42 cellular contexts compared by ENCODE assay signal in genomic region chr1:44733784-44734183, GRCh38. TPM values are rescaled to one million over a fixed set of nuclear protein-coding genes. Genes with fewer than 3 reads are reported as not detected.
A peak's percentile ranks its signal among the peaks of the same experiment; 100 is the strongest.
DNase-seq lines count a peak whose midpoint lies in the region; ATAC-seq and TF ChIP-seq lines count a peak whose summit lies in the region.
"Had no signal": no experiment of that assay in that cellular context is flagged by ENCODE, and none has a peak within 500 bp of the region (broad histone marks: within the 10 kb centered on the region; RNA-seq: fewer than 3 reads in every experiment).

No MANE protein-coding gene starts in this region.

- TF ChIP-seq CTCF in right atrium auricular region (IDR thresholded peaks at IDR 0.05) (no peak), breast epithelium (IDR thresholded peaks at IDR 0.05) (no peak), psoas muscle (IDR thresholded peaks at IDR 0.05) (no peak), upper lobe of right lung (IDR thresholded peaks at IDR 0.05) (no peak), lower leg skin (IDR thresholded peaks at IDR 0.05) (no peak)

- H3K4me1 ChIP-seq in right atrium auricular region = peaks cover 0 to 14% of the 10 kb centered on the region in 2 donors
- no peaks in the 10 kb centered on the region for H3K4me1 ChIP-seq in breast epithelium
- peaks cover 10% of the 10 kb centered on the region for H3K4me1 ChIP-seq in psoas muscle
- H3K4me1 ChIP-seq in upper lobe of right lung = peaks cover 14% of the 10 kb centered on the region

- H3K4me3 ChIP-seq in right atrium auricular region (no peak overlapping the region), breast epithelium (no peak overlapping the region), psoas muscle (no peak overlapping the region), upper lobe of right lung (no peak overlapping the region), lower leg skin (ENCODE audit: low read depth, poor library complexity, severe bottlenecking) (no peak overlapping the region)
- H3K4me3 ChIP-seq: A549, left lung, skin epidermis, testis had no signal

- intact Hi-C loops in Right ventricle myocardium superior (cut with DNase I) = no loop called here
- intact Hi-C loops in breast epithelium (cut with DNase I; ENCODE audit: low total_unique reads) = loop anchor here (2.0 kb wide), 1 partner anchor 43 kb away; no protein-coding TSS in a partner anchor
- intact Hi-C loops in psoas muscle (cut with DNase I) = loop anchor here in 1 of 2 donors (2.0 kb wide), 1 partner anchor 41 kb away; the partner anchor contains the start of gene RPS8
- intact Hi-C loops in upper lobe of right lung (cut with DNase I) = no loop called here
- intact Hi-C loops in lower leg skin (cut with DNase I; ENCODE audit: low total_unique reads) = no loop called here

- no peaks in the 10 kb centered on the region for H3K36me3 ChIP-seq in right atrium auricular region
- no peaks in the 10 kb centered on the region for H3K36me3 ChIP-seq in breast epithelium
- no peaks in the 10 kb centered on the region for H3K36me3 ChIP-seq in psoas muscle (ENCODE audit: insufficient read depth in 1 of 2, low read depth in 1 of 2)
- no peaks in the 10 kb centered on the region for H3K36me3 ChIP-seq in upper lobe of right lung
- H3K36me3 ChIP-seq: left lung, WERI-Rb-1 had no signal

- DNase-seq in right atrium auricular region (ENCODE audit: low spot score) (no peak), Right ventricle myocardium superior (no peak), breast epithelium (ENCODE audit: low spot score in 2 of 2) (no peak), psoas muscle (no peak), upper lobe of right lung (no peak), lower leg skin (ENCODE audit: low spot score in 2 of 2) (no peak)
- no peak for DNase-seq in stimulated activated CD4-positive, alpha-beta T cell treated with anti-CD3 and anti-CD28 coated beads, Interleukin-4, amount 100 ng/mL, for 4 hours
- DNase-seq: activated CD4-positive, alpha-beta T cell treated with anti-CD3 and anti-CD28 coated beads, Interleukin-2, amount 10 ng/mL, durations not matched to agents 24 days and 14 days; activated effector memory CD4-positive, alpha-beta T cell treated with anti-CD3 and anti-CD28 coated beads, Interleukin-2, amount 50 U/mL, for 16 hours; activated naive CD8-positive, alpha-beta T cell treated with anti-CD3 and anti-CD28 coated beads, Interleukin-2, amount 10 ng/mL, durations not matched to agents 7 days and 5 days; activated T-cell treated with anti-CD3 and anti-CD28 coated beads, Interleukin-2, amount 50 U/mL, for 1 hour; AML-193; caudate nucleus; CD8-positive, alpha-beta T cell; cortex of kidney; effector memory CD8-positive, alpha-beta T cell; H7; head of caudate nucleus; islet precursor cell; KG1; left lung; midbrain; MM.1S; naive thymus-derived CD4-positive, alpha-beta T cell; NCI-H2227 treated with DMSO at 0.1 percent for 48 hours; NCI-H526 treated with DMSO at 0.1 percent for 48 hours; occipital lobe; SIG-M5; stimulated activated naive CD4-positive, alpha-beta T cell; SW 1271; T1000; testis; WERI-Rb-1 had no signal

- no peaks in the 10 kb centered on the region for H3K27me3 ChIP-seq in right atrium auricular region
- no peaks in the 10 kb centered on the region for H3K27me3 ChIP-seq in breast epithelium
- H3K27me3 ChIP-seq in psoas muscle (ENCODE audit: insufficient read depth in 3 of 3, low read length in 2 of 3) = no peaks in the 10 kb centered on the region
- no peaks in the 10 kb centered on the region for H3K27me3 ChIP-seq in upper lobe of right lung
- H3K27me3 ChIP-seq: left lung, testis had no signal

- TF ChIP-seq POLR2A in breast epithelium (IDR thresholded peaks at IDR 0.05) = no peak
- TF ChIP-seq POLR2A in lower leg skin (IDR thresholded peaks at IDR 0.05) = no peak

- 46 to 100% (median 77%) methylated on average over 1 of the region's 1 CpG for WGBS in psoas muscle, 3 donors
- 74 to 89% methylated on average over 1 of the region's 1 CpG for WGBS in lower leg skin, 2 donors

- ATAC-seq in Right ventricle myocardium superior (ENCODE audit: poor library complexity) (no peak), psoas muscle (no peak), upper lobe of right lung (no peak), HG03469 (IDR thresholded peaks at IDR 0.05; ENCODE audit: unreplicated experiment) (no peak)
- ATAC-seq: A549; CD8-positive, alpha-beta T cell; effector memory CD8-positive, alpha-beta T cell; left lung; naive thymus-derived CD4-positive, alpha-beta T cell had no signal

- peak overlapping the region; percentile 51 to 75 for H3K27ac ChIP-seq in right atrium auricular region
- H3K27ac ChIP-seq in breast epithelium = peak overlapping the region; percentile 46 to 67
- H3K27ac ChIP-seq in psoas muscle = peak overlapping the region; percentile 54
- peak overlapping the region; percentile 30 for H3K27ac ChIP-seq in upper lobe of right lung
- H3K27ac ChIP-seq: A549, HL-60, testis, WERI-Rb-1 had no signal

- no peaks in the 10 kb centered on the region for H3K9me3 ChIP-seq in right atrium auricular region
- no peaks in the 10 kb centered on the region for H3K9me3 ChIP-seq in breast epithelium
- H3K9me3 ChIP-seq in psoas muscle = no peaks in the 10 kb centered on the region
- no peaks in the 10 kb centered on the region for H3K9me3 ChIP-seq in upper lobe of right lung
- H3K9me3 ChIP-seq: A549, left lung, testis had no signal

RNA-seq across cellular contexts. Expression of gene RNU5D-1, which starts 2.8 kb away (rescaled TPM):
- total RNA-seq in right atrium auricular region (not detected), Right ventricle myocardium superior (not detected), breast epithelium (not detected), psoas muscle (not detected), upper lobe of right lung (not detected), lower leg skin (not detected)
- not detected for polyA plus RNA-seq in psoas muscle
- total RNA-seq: activated CD4-positive, alpha-beta T cell treated with anti-CD3 and anti-CD28 coated beads, Interleukin-2, amount 10 ng/mL, durations not matched to agents 24 days and 14 days; activated CD8-positive, alpha-beta memory T cell treated with anti-CD3 and anti-CD28 coated beads for 36 hours; activated naive CD8-positive, alpha-beta T cell treated with anti-CD3 and anti-CD28 coated beads, Interleukin-2, amount 10 ng/mL, durations not matched to agents 7 days and 5 days; astrocyte; CD8-positive, alpha-beta T cell; epithelial cell of proximal tubule; fibroblast of villous mesenchyme; H7; left lung; naive thymus-derived CD4-positive, alpha-beta T cell; occipital lobe; pulmonary artery endothelial cell; testis had no signal
- polyA plus RNA-seq: A549; naive thymus-derived CD4-positive, alpha-beta T cell had no signal

RNA-seq across cellular contexts. Expression of gene KIF2C, which starts 5.9 kb away (rescaled TPM):
- total RNA-seq in right atrium auricular region (1 to 10 TPM in 1 of 2 donors, under 1 TPM in 1; 0.67 to 1.3 TPM), Right ventricle myocardium superior (1.00 TPM), breast epithelium (1 to 10 TPM in 1 of 3 donors, under 1 TPM in 2; 0.73 to 2.6 (median 0.98) TPM), psoas muscle (under 1 TPM; 0.26 to 0.97 (median 0.59) TPM), upper lobe of right lung (0.93 TPM), lower leg skin (1 to 10 TPM in 3 of 4 donors, under 1 TPM in 1; 0.76 to 4.5 (median 3.7) TPM)
- polyA plus RNA-seq in psoas muscle = 1 to 10 TPM in 1 of 3 donors, under 1 TPM in 2; 0.23 to 1.2 (median 0.27) TPM

RNA-seq across cellular contexts. Expression of gene RPS8, which starts 41.6 kb away (rescaled TPM):
- total RNA-seq in right atrium auricular region = 1,000 to 10,000 TPM; 1,080 to 1,461 TPM
- 674 TPM for total RNA-seq in Right ventricle myocardium superior
- total RNA-seq in breast epithelium = 1,000 to 10,000 TPM; 2,158 to 3,355 (median 2,591) TPM
- total RNA-seq in psoas muscle = 1,000 to 10,000 TPM in 2 of 4 donors, 100 to 1,000 TPM in 2; 935 to 1,269 (median 1,066) TPM
- polyA plus RNA-seq in psoas muscle = 1,000 to 10,000 TPM; 1,193 to 2,158 (median 1,436) TPM
- total RNA-seq in upper lobe of right lung = 1,338 TPM
- 1,000 to 10,000 TPM; 2,628 to 4,866 (median 3,019) TPM for total RNA-seq in lower leg skin

RNA-seq across cellular contexts. Expression of gene BEST4, which starts 54.2 kb away (rescaled TPM):
- total RNA-seq in right atrium auricular region (not detected), Right ventricle myocardium superior (not detected), breast epithelium (under 1 TPM in 2 of 3 donors, not detected in 1; 0.15 to 0.66 TPM), psoas muscle (not detected), upper lobe of right lung (not detected), lower leg skin (under 1 TPM in 1 of 4 donors, not detected in 3; 0.23 TPM)
- under 1 TPM in 1 of 3 donors, not detected in 2; 0.08 TPM for polyA plus RNA-seq in psoas muscle
- total RNA-seq: astrocyte, fibroblast of villous mesenchyme had no signal

RNA-seq across cellular contexts. Expression of gene ARMH1, which starts 59.3 kb away (rescaled TPM):
- 1 to 10 TPM in 1 of 2 donors, under 1 TPM in 1; 0.19 to 5.2 TPM for total RNA-seq in right atrium auricular region
- 0.83 TPM for total RNA-seq in Right ventricle myocardium superior
- 1 to 10 TPM; 1.8 to 3.8 (median 2.9) TPM for total RNA-seq in breast epithelium
- total RNA-seq in psoas muscle = under 1 TPM in 3 of 4 donors, not detected in 1; 0.59 to 0.82 (median 0.64) TPM
- under 1 TPM; 0.08 to 0.74 (median 0.26) TPM for polyA plus RNA-seq in psoas muscle
- 5.9 TPM for total RNA-seq in upper lobe of right lung
- total RNA-seq in lower leg skin = 1 to 10 TPM in 1 of 4 donors, not detected in 3; 2.7 TPM
- total RNA-seq: epithelial cell of proximal tubule, pulmonary artery endothelial cell had no signal
